1 cellular context compared by ENCODE assay signal in the genomic region with DNA sequence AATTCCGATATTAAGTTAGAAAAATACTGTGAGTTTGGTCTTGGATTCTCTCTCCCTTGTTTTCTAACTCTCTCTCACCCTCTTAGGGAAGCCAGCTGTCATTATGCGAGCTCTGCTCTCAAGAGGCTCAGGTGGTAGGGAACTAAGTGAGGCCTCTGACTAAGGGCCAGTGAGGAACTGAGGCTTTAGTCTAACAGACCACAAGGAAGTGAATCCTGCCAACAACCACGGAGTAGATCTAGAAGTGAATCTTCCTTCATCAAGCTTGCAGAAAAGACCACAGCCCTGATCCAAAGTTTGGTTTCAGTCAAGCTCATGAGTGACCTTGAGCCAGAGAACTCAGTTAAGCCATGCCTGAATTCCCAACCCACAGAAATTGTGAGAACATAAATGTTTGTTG.
TF ChIP-seq lines count a peak whose summit lies in the region.

No MANE protein-coding gene starts in this region.

TF ChIP-seq in H1, 55 proteins besides CTCF, POLR2A, EP300 and RAD21 (continued from another document):
- TF ChIP-seq, protein P1, sequence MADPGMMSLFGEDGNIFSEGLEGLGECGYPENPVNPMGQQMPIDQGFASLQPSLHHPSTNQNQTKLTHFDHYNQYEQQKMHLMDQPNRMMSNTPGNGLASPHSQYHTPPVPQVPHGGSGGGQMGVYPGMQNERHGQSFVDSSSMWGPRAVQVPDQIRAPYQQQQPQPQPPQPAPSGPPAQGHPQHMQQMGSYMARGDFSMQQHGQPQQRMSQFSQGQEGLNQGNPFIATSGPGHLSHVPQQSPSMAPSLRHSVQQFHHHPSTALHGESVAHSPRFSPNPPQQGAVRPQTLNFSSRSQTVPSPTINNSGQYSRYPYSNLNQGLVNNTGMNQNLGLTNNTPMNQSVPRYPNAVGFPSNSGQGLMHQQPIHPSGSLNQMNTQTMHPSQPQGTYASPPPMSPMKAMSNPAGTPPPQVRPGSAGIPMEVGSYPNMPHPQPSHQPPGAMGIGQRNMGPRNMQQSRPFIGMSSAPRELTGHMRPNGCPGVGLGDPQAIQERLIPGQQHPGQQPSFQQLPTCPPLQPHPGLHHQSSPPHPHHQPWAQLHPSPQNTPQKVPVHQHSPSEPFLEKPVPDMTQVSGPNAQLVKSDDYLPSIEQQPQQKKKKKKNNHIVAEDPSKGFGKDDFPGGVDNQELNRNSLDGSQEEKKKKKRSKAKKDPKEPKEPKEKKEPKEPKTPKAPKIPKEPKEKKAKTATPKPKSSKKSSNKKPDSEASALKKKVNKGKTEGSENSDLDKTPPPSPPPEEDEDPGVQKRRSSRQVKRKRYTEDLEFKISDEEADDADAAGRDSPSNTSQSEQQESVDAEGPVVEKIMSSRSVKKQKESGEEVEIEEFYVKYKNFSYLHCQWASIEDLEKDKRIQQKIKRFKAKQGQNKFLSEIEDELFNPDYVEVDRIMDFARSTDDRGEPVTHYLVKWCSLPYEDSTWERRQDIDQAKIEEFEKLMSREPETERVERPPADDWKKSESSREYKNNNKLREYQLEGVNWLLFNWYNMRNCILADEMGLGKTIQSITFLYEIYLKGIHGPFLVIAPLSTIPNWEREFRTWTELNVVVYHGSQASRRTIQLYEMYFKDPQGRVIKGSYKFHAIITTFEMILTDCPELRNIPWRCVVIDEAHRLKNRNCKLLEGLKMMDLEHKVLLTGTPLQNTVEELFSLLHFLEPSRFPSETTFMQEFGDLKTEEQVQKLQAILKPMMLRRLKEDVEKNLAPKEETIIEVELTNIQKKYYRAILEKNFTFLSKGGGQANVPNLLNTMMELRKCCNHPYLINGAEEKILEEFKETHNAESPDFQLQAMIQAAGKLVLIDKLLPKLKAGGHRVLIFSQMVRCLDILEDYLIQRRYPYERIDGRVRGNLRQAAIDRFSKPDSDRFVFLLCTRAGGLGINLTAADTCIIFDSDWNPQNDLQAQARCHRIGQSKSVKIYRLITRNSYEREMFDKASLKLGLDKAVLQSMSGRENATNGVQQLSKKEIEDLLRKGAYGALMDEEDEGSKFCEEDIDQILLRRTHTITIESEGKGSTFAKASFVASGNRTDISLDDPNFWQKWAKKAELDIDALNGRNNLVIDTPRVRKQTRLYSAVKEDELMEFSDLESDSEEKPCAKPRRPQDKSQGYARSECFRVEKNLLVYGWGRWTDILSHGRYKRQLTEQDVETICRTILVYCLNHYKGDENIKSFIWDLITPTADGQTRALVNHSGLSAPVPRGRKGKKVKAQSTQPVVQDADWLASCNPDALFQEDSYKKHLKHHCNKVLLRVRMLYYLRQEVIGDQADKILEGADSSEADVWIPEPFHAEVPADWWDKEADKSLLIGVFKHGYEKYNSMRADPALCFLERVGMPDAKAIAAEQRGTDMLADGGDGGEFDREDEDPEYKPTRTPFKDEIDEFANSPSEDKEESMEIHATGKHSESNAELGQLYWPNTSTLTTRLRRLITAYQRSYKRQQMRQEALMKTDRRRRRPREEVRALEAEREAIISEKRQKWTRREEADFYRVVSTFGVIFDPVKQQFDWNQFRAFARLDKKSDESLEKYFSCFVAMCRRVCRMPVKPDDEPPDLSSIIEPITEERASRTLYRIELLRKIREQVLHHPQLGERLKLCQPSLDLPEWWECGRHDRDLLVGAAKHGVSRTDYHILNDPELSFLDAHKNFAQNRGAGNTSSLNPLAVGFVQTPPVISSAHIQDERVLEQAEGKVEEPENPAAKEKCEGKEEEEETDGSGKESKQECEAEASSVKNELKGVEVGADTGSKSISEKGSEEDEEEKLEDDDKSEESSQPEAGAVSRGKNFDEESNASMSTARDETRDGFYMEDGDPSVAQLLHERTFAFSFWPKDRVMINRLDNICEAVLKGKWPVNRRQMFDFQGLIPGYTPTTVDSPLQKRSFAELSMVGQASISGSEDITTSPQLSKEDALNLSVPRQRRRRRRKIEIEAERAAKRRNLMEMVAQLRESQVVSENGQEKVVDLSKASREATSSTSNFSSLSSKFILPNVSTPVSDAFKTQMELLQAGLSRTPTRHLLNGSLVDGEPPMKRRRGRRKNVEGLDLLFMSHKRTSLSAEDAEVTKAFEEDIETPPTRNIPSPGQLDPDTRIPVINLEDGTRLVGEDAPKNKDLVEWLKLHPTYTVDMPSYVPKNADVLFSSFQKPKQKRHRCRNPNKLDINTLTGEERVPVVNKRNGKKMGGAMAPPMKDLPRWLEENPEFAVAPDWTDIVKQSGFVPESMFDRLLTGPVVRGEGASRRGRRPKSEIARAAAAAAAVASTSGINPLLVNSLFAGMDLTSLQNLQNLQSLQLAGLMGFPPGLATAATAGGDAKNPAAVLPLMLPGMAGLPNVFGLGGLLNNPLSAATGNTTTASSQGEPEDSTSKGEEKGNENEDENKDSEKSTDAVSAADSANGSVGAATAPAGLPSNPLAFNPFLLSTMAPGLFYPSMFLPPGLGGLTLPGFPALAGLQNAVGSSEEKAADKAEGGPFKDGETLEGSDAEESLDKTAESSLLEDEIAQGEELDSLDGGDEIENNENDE (IDR thresholded peaks at IDR 0.05; ENCODE audit: insufficient replicate concordance, low read length) = no peak
- TF ChIP-seq POU5F1 (IDR thresholded peaks at IDR 0.05; ENCODE audit: low read depth, low read length) = no peak
- no peak for TF ChIP-seq SIRT6 (IDR thresholded peaks at IDR 0.05; ENCODE audit: low read length)
- no peak for TF ChIP-seq BCL11A (IDR thresholded peaks at IDR 0.05; ENCODE audit: low read depth in 2 of 2, low read length in 2 of 2)
- TF ChIP-seq TBP (IDR thresholded peaks at IDR 0.05; ENCODE audit: low read depth, low read length) = no peak
